Comparison of ENCODE assay signal across 21 cellular contexts in the genomic region with DNA sequence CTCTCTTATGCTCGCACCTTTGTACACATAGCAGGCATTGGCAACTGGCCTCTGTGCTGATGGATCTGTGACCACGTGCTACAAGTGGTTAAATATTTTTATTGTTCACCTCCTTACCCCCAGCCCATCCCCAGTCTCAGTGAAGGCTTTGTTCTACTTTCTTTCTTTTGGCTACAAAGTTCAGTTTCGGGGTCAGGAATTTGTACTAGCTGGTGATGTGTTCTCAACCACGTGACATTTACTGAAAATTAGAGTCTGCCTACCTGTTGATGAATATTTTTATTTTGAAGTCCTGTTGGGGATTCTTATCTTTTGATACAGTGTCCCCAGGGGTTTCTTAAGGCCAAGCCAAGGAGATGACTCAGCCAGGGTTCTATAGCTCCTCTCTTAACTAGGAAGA. TPM values are rescaled to one million over a fixed set of nuclear protein-coding genes. Genes with fewer than 3 reads are reported as not detected.
A peak's percentile ranks its signal among the peaks of the same experiment; 100 is the strongest.
DNase-seq lines count a peak whose midpoint lies in the region; ATAC-seq and TF ChIP-seq lines count a peak whose summit lies in the region.
"Had no signal": no experiment of that assay in that cellular context is flagged by ENCODE, and none has a peak within 500 bp of the region (broad histone marks: within the 10 kb centered on the region; RNA-seq: fewer than 3 reads in every experiment).

No MANE protein-coding gene starts in this region.

- no peaks in the 10 kb centered on the region for H3K9me3 Mint-ChIP-seq in activated naive CD4-positive, alpha-beta T cell treated with anti-CD3 and anti-CD28 coated beads for 36 hours
- H3K9me3 Mint-ChIP-seq: CD8-positive, alpha-beta memory T cell; GM23338 had no signal

- no TSS peak for BruUV-seq in Panc1 (replicated peaks; lab: Mats Ljungman, UMichigan)

- POLR2A ChIA-PET in HEK293 (lab: Yijun Ruan, JAX) (no interaction called here), Panc1 (lab: Charles Lee) (no interaction called here)

- CTCF ChIA-PET in HEK293 (lab: Yijun Ruan, JAX): interaction anchor here (1.3 kb wide), 2 partner anchors 14 to 205 kb away, joined by 4 read pairs; no protein-coding TSS in a partner anchor
- CTCF ChIA-PET in Panc1 (lab: Charles Lee): no interaction called here
- CTCF ChIA-PET in activated naive CD4-positive, alpha-beta T cell treated with anti-CD3 and anti-CD28 coated beads for 36 hours (lab: Charles Lee): interaction anchor here (0.6 to 1.0 kb wide), 2 partner anchors 206 to 385 kb away, joined by 3 read pairs; no protein-coding TSS in a partner anchor

- H3K4me1 Mint-ChIP-seq in activated naive CD4-positive, alpha-beta T cell treated with anti-CD3 and anti-CD28 coated beads for 36 hours (ENCODE audit: low read depth): peaks cover 8% of the 10 kb centered on the region

- H3K4me3 ChIP-seq in HEK293 (ENCODE audit: low read depth, low read length) (no peak overlapping the region), Panc1 (ENCODE audit: low read depth in 2 of 2, low read length in 2 of 2) (no peak overlapping the region)
- H3K4me3 ChIP-seq: BLaER1, GM23338, SK-N-MC had no signal

- no peak overlapping the region for H3K27ac ChIP-seq in HEK293 (ENCODE audit: extremely low read depth, low read depth, low read length)
- H3K27ac ChIP-seq in Panc1 (ENCODE audit: low read length): peak overlapping the region; percentile 61; the same call in 1 of the 2 replicates
- H3K27ac ChIP-seq: BLaER1, SK-N-MC had no signal

- H3K9me3 ChIP-seq in HEK293 (ENCODE audit: control insufficient read depth, insufficient read depth, low read depth, low read length): no peaks in the 10 kb centered on the region
- H3K9me3 ChIP-seq in Panc1 (ENCODE audit: control insufficient read depth, insufficient read depth, low read depth, low read length): no peaks in the 10 kb centered on the region
- H3K9me3 ChIP-seq: BLaER1 had no signal

- peaks cover 2% of the 10 kb centered on the region; the same call in 1 of the 2 replicates for H3K4me1 ChIP-seq in HEK293 (ENCODE audit: control insufficient read depth, insufficient read depth, low read length)
- no peaks in the 10 kb centered on the region for H3K4me1 ChIP-seq in Panc1 (ENCODE audit: control insufficient read depth, insufficient read depth, low read length)

- H3K27me3 Mint-ChIP-seq in activated naive CD4-positive, alpha-beta T cell treated with anti-CD3 and anti-CD28 coated beads for 36 hours (ENCODE audit: low read depth): no peaks in the 10 kb centered on the region
- H3K27me3 Mint-ChIP-seq: CD8-positive, alpha-beta memory T cell had no signal

- no peak for TF ChIP-seq CTCF in HEK293 (tag by site-specific recombination; IDR thresholded peaks at IDR 0.05)
- no peak for TF ChIP-seq CTCF in Panc1 (IDR thresholded peaks at IDR 0.05)

- no peak overlapping the region for H3K27ac Mint-ChIP-seq in activated naive CD4-positive, alpha-beta T cell treated with anti-CD3 and anti-CD28 coated beads for 36 hours
- H3K27ac Mint-ChIP-seq: GM23338 had no signal

- intact Hi-C loops in Panc1 (cut with micrococcal nuclease; ENCODE audit: unreplicated experiment): no loop called here
- intact Hi-C loops in activated naive CD4-positive, alpha-beta T cell treated with anti-CD3 and anti-CD28 coated beads for 36 hours (cut with micrococcal nuclease): no loop called here

- ATAC-seq in Panc1 (no peak), GM21447 (IDR thresholded peaks at IDR 0.05; ENCODE audit: unreplicated experiment) (no peak), GM19023 (IDR thresholded peaks at IDR 0.05; ENCODE audit: unreplicated experiment) (no peak)
- peak; percentile 36 for ATAC-seq in stimulated activated naive CD8-positive, alpha-beta T cell treated with anti-CD3 and anti-CD28 coated beads, Interleukin-15, Interleukin-2, amounts not matched to agents 100 U/mL and 50 U/mL, for 24 hours
- ATAC-seq: GM23338 had no signal

- no peaks in the 10 kb centered on the region for H3K27me3 ChIP-seq in Panc1 (ENCODE audit: control insufficient read depth, insufficient read depth, low read length)
- H3K27me3 ChIP-seq: BLaER1 had no signal

- H3K36me3 ChIP-seq in HEK293 (ENCODE audit: control insufficient read depth in 2 of 2, insufficient read depth in 1 of 2, low read length in 2 of 2) (no peaks in the 10 kb centered on the region), Panc1 (ENCODE audit: control insufficient read depth, insufficient read depth, low read length) (no peaks in the 10 kb centered on the region)
- H3K36me3 ChIP-seq: BLaER1 had no signal

- H3K36me3 Mint-ChIP-seq in activated naive CD4-positive, alpha-beta T cell treated with anti-CD3 and anti-CD28 coated beads for 36 hours (ENCODE audit: low read depth): no peaks in the 10 kb centered on the region
- H3K36me3 Mint-ChIP-seq: CD8-positive, alpha-beta memory T cell had no signal

- in situ Hi-C loops in Panc1 (cut with HindIII; ENCODE audit: low pct_unique_long_range_greater_than_20kb, low sequenced_read_pairs): no loop called here

- no peak for DNase-seq in Panc1 (ENCODE audit: low read depth, low spot score)
- DNase-seq in kidney tubule cell (ENCODE audit: low spot score): peak; percentile 47
- DNase-seq in stimulated activated naive CD8-positive, alpha-beta T cell treated with anti-CD3 and anti-CD28 coated beads, Interleukin-15, Interleukin-2, amounts not matched to agents 100 U/mL and 50 U/mL, for 24 hours: no peak
- DNase-seq in KG1 (lab: John Stamatoyannopoulos, UW): no peak
- DNase-seq in activated naive CD4-positive, alpha-beta T cell treated with anti-CD3 and anti-CD28 coated beads for 36 hours: no peak
- DNase-seq: CD8-positive, alpha-beta memory T cell; DMS153; EL; Karpas-422; NCI-H1048; NCI-H146; NCI-H226; NCI-H526 treated with DMSO at 0.1 percent for 48 hours; NK-92 treated with Interleukin-12 subunit alpha and Interleukin-12 subunit beta, amount 100 ng/mL, for 24 hours had no signal

- no peak overlapping the region for H3K4me3 Mint-ChIP-seq in activated naive CD4-positive, alpha-beta T cell treated with anti-CD3 and anti-CD28 coated beads for 36 hours
- H3K4me3 Mint-ChIP-seq: CD8-positive, alpha-beta memory T cell; GM23338 had no signal

TF ChIP-seq in HEK293, 187 proteins besides CTCF, POLR2A, EP300 and RAD21:
- TF ChIP-seq ZNF16 (tag by site-specific recombination; IDR thresholded peaks at IDR 0.05; ENCODE audit: low read depth): no peak
- 0 out of 2 replicates have a peak, but pooled peaks have one; percentile 18 for TF ChIP-seq SCRT2 (tag by site-specific recombination; IDR thresholded peaks at IDR 0.05)
TF ChIP-seq in HEK293: peak in this region for 1.

RNA-seq across cellular contexts. Expression of a gene that starts 47.8 kb away (rescaled TPM):
- total RNA-seq in Panc1 (2021; ENCODE audit: unreplicated experiment): not detected
- not detected for polyA plus RNA-seq in Panc1 (2012; ENCODE audit: insufficient read length)
- not detected for total RNA-seq in activated naive CD4-positive, alpha-beta T cell treated with anti-CD3 and anti-CD28 coated beads for 36 hours
- total RNA-seq: CD8-positive, alpha-beta memory T cell; GM23338; T-helper 1 cell treated with Interleukin-12 subunit alpha and Interleukin-12 subunit beta and Interleukin-4 antibody, amounts not matched to agents 30 ng/mL and 1 ng/mL, for 36 hours had no signal
- polyA plus RNA-seq: CD8-positive, alpha-beta memory T cell; GM23338 had no signal
